17 cellular contexts compared by ENCODE assay signal in genomic region chr10:77821551-77821950, GRCh38.
"Had no signal": no experiment of that assay in that cellular context is flagged by ENCODE, and none has a peak within 500 bp of the region (broad histone marks: within the 10 kb centered on the region; RNA-seq: fewer than 3 reads in every experiment).

No MANE protein-coding gene starts in this region.

- H3K4me3 ChIP-seq: left lung, sigmoid colon, thoracic aorta, upper lobe of left lung had no signal

- H3K4me1 Mint-ChIP-seq: stimulated activated naive B cell treated with anti-CD40 and anti-IgM and Interleukin-4, amounts not matched to agents 10 μg/mL and 1 μg/mL and 100 μg/mL, for 72 hours had no signal

- H3K4me1 ChIP-seq: left lung, parathyroid adenoma, sigmoid colon, upper lobe of left lung had no signal

- H3K9me3 ChIP-seq: left lung, sigmoid colon, thoracic aorta, upper lobe of left lung had no signal

- H3K27ac ChIP-seq: left lung, parathyroid adenoma, sigmoid colon, thoracic aorta, upper lobe of left lung had no signal

- H3K36me3 Mint-ChIP-seq: activated naive CD8-positive, alpha-beta T cell; stimulated activated naive B cell treated with anti-CD40 and anti-IgM and Interleukin-4, amounts not matched to agents 10 μg/mL and 1 μg/mL and 100 μg/mL, for 72 hours had no signal

- H3K27me3 Mint-ChIP-seq: activated naive CD8-positive, alpha-beta T cell; naive thymus-derived CD4-positive, alpha-beta T cell; stimulated activated naive B cell treated with anti-CD40 and anti-IgM and Interleukin-4, amounts not matched to agents 10 μg/mL and 1 μg/mL and 100 μg/mL, for 72 hours had no signal

- ATAC-seq: left lung; naive thymus-derived CD4-positive, alpha-beta T cell; stimulated activated naive B cell treated with anti-CD40 and anti-IgM and Interleukin-4, amounts not matched to agents 10 μg/mL and 1 μg/mL and 100 μg/mL, for 72 hours had no signal

- H3K27me3 ChIP-seq: left lung, sigmoid colon, upper lobe of left lung had no signal

- H2AFZ ChIP-seq: parathyroid adenoma had no signal

- H3K27ac Mint-ChIP-seq: activated naive CD8-positive, alpha-beta T cell; stimulated activated naive B cell treated with anti-CD40 and anti-IgM and Interleukin-4, amounts not matched to agents 10 μg/mL and 1 μg/mL and 100 μg/mL, for 72 hours had no signal

- H3K4me3 Mint-ChIP-seq: activated naive CD8-positive, alpha-beta T cell; naive thymus-derived CD4-positive, alpha-beta T cell; stimulated activated naive B cell treated with anti-CD40 and anti-IgM and Interleukin-4, amounts not matched to agents 10 μg/mL and 1 μg/mL and 100 μg/mL, for 72 hours had no signal

- DNase-seq: activated CD4-positive, alpha-beta T cell treated with anti-CD3 and anti-CD28 coated beads, Interleukin-2, amount 50 U/mL, for 1 hour; activated CD8-positive, alpha-beta memory T cell treated with anti-CD3 and anti-CD28 coated beads, Interleukin-2, amount 50 U/mL, for 4 hours; activated gamma-delta T cell; activated T-cell treated with anti-CD3 and anti-CD28 coated beads, Interleukin-2, amount 50 U/mL, for 48 hours; dermis blood vessel endothelial cell; left lung; mesendoderm; naive thymus-derived CD4-positive, alpha-beta T cell; sigmoid colon; stimulated activated CD4-positive, alpha-beta T cell treated with anti-CD3 and anti-CD28 coated beads, Interleukin-4, amount 100 ng/mL, for 4 hours; stimulated activated naive B cell treated with anti-CD40 and anti-IgM and Interleukin-4, amounts not matched to agents 10 μg/mL and 1 μg/mL and 100 μg/mL, for 72 hours; T-helper 1 cell; T1000; upper lobe of left lung had no signal

- H3K9me3 Mint-ChIP-seq: naive thymus-derived CD4-positive, alpha-beta T cell; stimulated activated naive B cell treated with anti-CD40 and anti-IgM and Interleukin-4, amounts not matched to agents 10 μg/mL and 1 μg/mL and 100 μg/mL, for 72 hours had no signal
